Comparison of ENCODE assay signal across 1 cellular context in genomic region chr7:142645777-142646176, GRCh38.
TF ChIP-seq lines count a peak whose summit lies in the region.

No MANE protein-coding gene starts in this region.

TF ChIP-seq in H1, 55 proteins besides CTCF, POLR2A, EP300 and RAD21 (continued from another document):
- TF ChIP-seq CHD7 (IDR thresholded peaks at IDR 0.05; ENCODE audit: insufficient replicate concordance, low read length) = no peak
